29 cellular contexts compared by ENCODE assay signal in genomic region chr2:96702098-96702785, GRCh38. TPM values are rescaled to one million over a fixed set of nuclear protein-coding genes. Genes with fewer than 3 reads are reported as not detected.
A peak's percentile ranks its signal among the peaks of the same experiment; 100 is the strongest.
DNase-seq lines count a peak whose midpoint lies in the region; ATAC-seq and TF ChIP-seq lines count a peak whose summit lies in the region.
"Had no signal": no experiment of that assay in that cellular context is flagged by ENCODE, and none has a peak within 500 bp of the region (broad histone marks: within the 10 kb centered on the region; RNA-seq: fewer than 3 reads in every experiment).

No MANE protein-coding gene starts in this region.

- H3K27me3 ChIP-seq in foreskin keratinocyte = no peaks in the 10 kb centered on the region
- H3K27me3 ChIP-seq: dorsolateral prefrontal cortex, Peyer's patch, stomach, thyroid gland had no signal

- peak; percentile 10 for DNase-seq in activated naive CD8-positive, alpha-beta T cell treated with anti-CD3 and anti-CD28 coated beads, Interleukin-2, amount 10 ng/mL, durations not matched to agents 7 days and 5 days
- no peak for DNase-seq in activated naive CD8-positive, alpha-beta T cell treated with anti-CD3 and anti-CD28 coated beads, Interleukin-2, amount 50 U/mL, for 24 hours
- peak; percentile 42 for DNase-seq in RWPE1 (ENCODE audit: low spot score)
- DNase-seq in foreskin keratinocyte = peak; percentile 44 to 72
- no peak for DNase-seq in NCI-H526 (lab: John Stamatoyannopoulos, UW)
- DNase-seq in DMS153 treated with DMSO at 0.1 percent for 48 hours (lab: John Stamatoyannopoulos, UW; ENCODE audit: unreplicated experiment) = no peak
- DNase-seq in iPS-NIHi7 (ENCODE audit: extremely low spot score) = no peak
- DNase-seq: activated CD4-positive, alpha-beta T cell treated with anti-CD3 and anti-CD28 coated beads, Interleukin-2, amount 50 U/mL, for 1 hour; activated CD8-positive, alpha-beta memory T cell treated with anti-CD3 and anti-CD28 coated beads, Interleukin-2, amount 50 U/mL, for 48 hours; DND-41; glutamatergic neuron; HCEC 1CT; Karpas-422; kidney glomerular epithelial cell; NCI-H1694; NCI-H2171 treated with DMSO at 0.1 percent for 48 hours; NCI-H524; Peyer's patch; stimulated activated CD8-positive, alpha-beta memory T cell treated with anti-CD3 and anti-CD28 coated beads, Interleukin-4, amount 100 ng/mL, for 48 hours; stomach; SW 1271; thyroid gland had no signal

- H3K27ac Mint-ChIP-seq in activated naive CD8-positive, alpha-beta T cell treated with anti-CD3 and anti-CD28 coated beads, Interleukin-2, amount 10 ng/mL, durations not matched to agents 7 days and 5 days = no peak overlapping the region
- no peak overlapping the region for H3K27ac Mint-ChIP-seq in activated naive CD8-positive, alpha-beta T cell treated with anti-CD3 and anti-CD28 coated beads, Interleukin-2, amount 50 U/mL, for 24 hours
- H3K27ac Mint-ChIP-seq: activated naive CD8-positive, alpha-beta T cell; activated T-helper 2 cell treated with anti-CD3 and anti-CD28 coated beads, Interferon-gamma antibody, Interleukin-2, Interleukin-4, amounts not matched to agents 10 μg/mL and 5 μg/mL and 100 μg/mL, durations not matched to agents 14 hours and 24 hours and 36 hours; nephron had no signal

- POLR2A ChIA-PET in activated naive CD8-positive, alpha-beta T cell treated with anti-CD3 and anti-CD28 coated beads, Interleukin-2, amount 10 ng/mL, durations not matched to agents 7 days and 5 days (lab: Charles Lee) = no interaction called here
- POLR2A ChIA-PET in RWPE1 (lab: Yijun Ruan, JAX; ENCODE audit: low non-redundant PET) = interaction anchor here (0.5 to 0.6 kb wide), 3 partner anchors 31 to 166 kb away, joined by 3 read pairs; no protein-coding TSS in a partner anchor

- no peak overlapping the region for H3K4me3 Mint-ChIP-seq in activated naive CD8-positive, alpha-beta T cell treated with anti-CD3 and anti-CD28 coated beads, Interleukin-2, amount 10 ng/mL, durations not matched to agents 7 days and 5 days
- H3K4me3 Mint-ChIP-seq in activated naive CD8-positive, alpha-beta T cell treated with anti-CD3 and anti-CD28 coated beads, Interleukin-2, amount 50 U/mL, for 24 hours = no peak overlapping the region
- H3K4me3 Mint-ChIP-seq: activated naive CD8-positive, alpha-beta T cell; nephron; WTC11 had no signal

- H3K9me3 Mint-ChIP-seq in activated naive CD8-positive, alpha-beta T cell treated with anti-CD3 and anti-CD28 coated beads, Interleukin-2, amount 10 ng/mL, durations not matched to agents 7 days and 5 days = no peaks in the 10 kb centered on the region
- H3K9me3 Mint-ChIP-seq in activated naive CD8-positive, alpha-beta T cell treated with anti-CD3 and anti-CD28 coated beads, Interleukin-2, amount 50 U/mL, for 24 hours = no peaks in the 10 kb centered on the region
- H3K9me3 Mint-ChIP-seq: activated T-helper 2 cell treated with anti-CD3 and anti-CD28 coated beads, Interferon-gamma antibody, Interleukin-2, Interleukin-4, amounts not matched to agents 10 μg/mL and 5 μg/mL and 100 μg/mL, durations not matched to agents 14 hours and 24 hours and 36 hours; nephron; WTC11 had no signal

- no peak for TF ChIP-seq CTCF in RWPE1 (conservative IDR thresholded peaks at IDR 0.05; ENCODE audit: low read depth)
- no peak for TF ChIP-seq CTCF in foreskin keratinocyte (conservative IDR thresholded peaks at IDR 0.05)

- ATAC-seq in activated naive CD8-positive, alpha-beta T cell treated with anti-CD3 and anti-CD28 coated beads, Interleukin-2, amount 10 ng/mL, durations not matched to agents 7 days and 5 days (ENCODE audit: low read depth) = no peak
- no peak for ATAC-seq in activated naive CD8-positive, alpha-beta T cell treated with anti-CD3 and anti-CD28 coated beads, Interleukin-2, amount 50 U/mL, for 24 hours
- ATAC-seq in foreskin keratinocyte = peak; percentile 44
- ATAC-seq: WTC11 had no signal

- CTCF ChIA-PET in RWPE1 (lab: Yijun Ruan, JAX) = interaction anchor here (1.5 kb wide), 1 partner anchor 11 kb away, joined by 4 read pairs; no protein-coding TSS in a partner anchor

- H3K36me3 Mint-ChIP-seq in activated naive CD8-positive, alpha-beta T cell treated with anti-CD3 and anti-CD28 coated beads, Interleukin-2, amount 10 ng/mL, durations not matched to agents 7 days and 5 days = peaks cover 7% of the 10 kb centered on the region
- H3K36me3 Mint-ChIP-seq in activated naive CD8-positive, alpha-beta T cell treated with anti-CD3 and anti-CD28 coated beads, Interleukin-2, amount 50 U/mL, for 24 hours (ENCODE audit: low read depth) = peaks cover 8% of the 10 kb centered on the region
- H3K36me3 Mint-ChIP-seq: activated naive CD8-positive, alpha-beta T cell had no signal

- H3K27ac ChIP-seq in RWPE1 = no peak overlapping the region
- no peak overlapping the region for H3K27ac ChIP-seq in foreskin keratinocyte
- H3K27ac ChIP-seq: dorsolateral prefrontal cortex, Peyer's patch, skin epidermis, stomach, thyroid gland had no signal

- H3K4me1 Mint-ChIP-seq in activated naive CD8-positive, alpha-beta T cell treated with anti-CD3 and anti-CD28 coated beads, Interleukin-2, amount 10 ng/mL, durations not matched to agents 7 days and 5 days = no peaks in the 10 kb centered on the region
- no peaks in the 10 kb centered on the region for H3K4me1 Mint-ChIP-seq in activated naive CD8-positive, alpha-beta T cell treated with anti-CD3 and anti-CD28 coated beads, Interleukin-2, amount 50 U/mL, for 24 hours
- H3K4me1 Mint-ChIP-seq: nephron, WTC11 had no signal

- H3K27me3 Mint-ChIP-seq in activated naive CD8-positive, alpha-beta T cell treated with anti-CD3 and anti-CD28 coated beads, Interleukin-2, amount 10 ng/mL, durations not matched to agents 7 days and 5 days = no peaks in the 10 kb centered on the region
- H3K27me3 Mint-ChIP-seq in activated naive CD8-positive, alpha-beta T cell treated with anti-CD3 and anti-CD28 coated beads, Interleukin-2, amount 50 U/mL, for 24 hours = no peaks in the 10 kb centered on the region
- H3K27me3 Mint-ChIP-seq: activated naive CD8-positive, alpha-beta T cell had no signal

- H3K4me1 ChIP-seq in foreskin keratinocyte = peaks cover 4% of the 10 kb centered on the region
- H3K4me1 ChIP-seq: Peyer's patch, stomach, thyroid gland had no signal

RNA-seq across cellular contexts. Expression of gene LMAN2L, which starts 37.6 kb away (rescaled TPM):
- total RNA-seq in activated naive CD8-positive, alpha-beta T cell treated with anti-CD3 and anti-CD28 coated beads, Interleukin-2, amount 10 ng/mL, durations not matched to agents 7 days and 5 days = 1 to 10 TPM; 7.2 to 7.3 TPM
- total RNA-seq in foreskin keratinocyte = 16.4 and 17.0 TPM in 2 replicates
- polyA plus RNA-seq in foreskin keratinocyte = 13.6 and 15.1 TPM in 2 replicates

RNA-seq across cellular contexts. Expression of gene CNNM4, which starts 58.5 kb away (rescaled TPM):
- 1 to 10 TPM; 6.9 to 7.9 TPM for total RNA-seq in activated naive CD8-positive, alpha-beta T cell treated with anti-CD3 and anti-CD28 coated beads, Interleukin-2, amount 10 ng/mL, durations not matched to agents 7 days and 5 days
- total RNA-seq in foreskin keratinocyte = 7.4 and 7.9 TPM in 2 replicates
- polyA plus RNA-seq in foreskin keratinocyte = 3.2 and 3.7 TPM in 2 replicates

RNA-seq across cellular contexts. Expression of gene FER1L5, which starts 59.7 kb away (rescaled TPM):
- total RNA-seq in activated naive CD8-positive, alpha-beta T cell treated with anti-CD3 and anti-CD28 coated beads, Interleukin-2, amount 10 ng/mL, durations not matched to agents 7 days and 5 days = not detected
- total RNA-seq in foreskin keratinocyte = 0.18 and 0.20 TPM in 2 replicates
- 0.03 and 0.04 TPM in 2 replicates for polyA plus RNA-seq in foreskin keratinocyte
- total RNA-seq: activated T-helper 2 cell treated with anti-CD3 and anti-CD28 coated beads, Interferon-gamma antibody, Interleukin-2, Interleukin-4, amounts not matched to agents 10 μg/mL and 5 μg/mL and 100 μg/mL, durations not matched to agents 14 hours and 24 hours and 36 hours; endothelial cell of umbilical vein; Peyer's patch had no signal
- polyA plus RNA-seq: endothelial cell of umbilical vein had no signal

Comparison
In these comparisons a context has a peak if more than half of its experiments do, and no peak if none do; other contexts are left out.
1. DNase-seq: peak in activated naive CD8-positive, alpha-beta T cell treated with anti-CD3 and anti-CD28 coated beads, Interleukin-2, amount 10 ng/mL, durations not matched to agents 7 days and 5 days (single experiment), RWPE1 (single experiment) and foreskin keratinocyte (2 of 2); none in activated naive CD8-positive, alpha-beta T cell treated with anti-CD3 and anti-CD28 coated beads, Interleukin-2, amount 50 U/mL, for 24 hours (single experiment), NCI-H526 (0 of 2), DMS153 treated with DMSO at 0.1 percent for 48 hours (single experiment) and iPS-NIHi7 (single experiment).